7 cellular contexts compared by ENCODE assay signal in genomic region chr16:66979011-66979717, GRCh38. TPM values are rescaled to one million over a fixed set of nuclear protein-coding genes. Genes with fewer than 3 reads are reported as not detected.
DNase-seq lines count a peak whose midpoint lies in the region; ATAC-seq and TF ChIP-seq lines count a peak whose summit lies in the region.
"Had no signal": no experiment of that assay in that cellular context is flagged by ENCODE, and none has a peak within 500 bp of the region (broad histone marks: within the 10 kb centered on the region; RNA-seq: fewer than 3 reads in every experiment).

No MANE protein-coding gene starts in this region.

- DNase-seq in Right ventricle myocardium inferior (ENCODE audit: missing footprints) (no peak), cardiac septum (ENCODE audit: low spot score) (no peak), left cardiac atrium (peak; percentile 73), SW 1271 (lab: John Stamatoyannopoulos, UW) (no peak), HuH-7.5 (ENCODE audit: low spot score) (no peak), HEK293T (ENCODE audit: extremely low spot score) (no peak)

- ATAC-seq in Right ventricle myocardium inferior (peak; percentile 35), left cardiac atrium (peak; percentile 29 to 62)

- POLR2A ChIA-PET in HEK293T (lab: Yijun Ruan, JAX): no interaction called here

- CTCF ChIA-PET in HEK293T (lab: Yijun Ruan, JAX): interaction anchor here (1.7 kb wide), 1 partner anchor 39 kb away, joined by 7 read pairs; no protein-coding TSS in a partner anchor

- intact Hi-C loops in Right ventricle myocardium inferior (cut with DNase I): loop anchor here (5.0 to 10.0 kb wide), 2 partner anchors 123 to 306 kb away; no protein-coding TSS in a partner anchor
- intact Hi-C loops in cardiac septum (cut with DNase I): loop anchor here (2.0 to 5.0 kb wide), 2 partner anchors 176 to 268 kb away; partner anchors contain the start of genes FHOD1 and SLC9A5
- intact Hi-C loops in left cardiac atrium (cut with DNase I): loop anchor here in 1 of 2 donors (5.0 to 10.0 kb wide), 2 partner anchors 178 to 206 kb away; partner anchors contain the start of genes FBXL8, MATCAP1 and TRADD

TF ChIP-seq in HEK293T, 16 proteins besides CTCF, POLR2A, EP300 and RAD21:
- TF ChIP-seq LEF1 (IDR thresholded peaks at IDR 0.05; ENCODE audit: borderline replicate concordance) (no peak), SUZ12 (IDR thresholded peaks at IDR 0.05) (no peak), TARDBP (IDR thresholded peaks at IDR 0.05) (no peak), BHLHE40 (IDR thresholded peaks at IDR 0.05; ENCODE audit: borderline replicate concordance) (no peak), ELF4 (IDR thresholded peaks at IDR 0.05) (no peak), FOXK2 (IDR thresholded peaks at IDR 0.05) (no peak), ARNT (IDR thresholded peaks at IDR 0.05) (no peak), CTBP1 (IDR thresholded peaks at IDR 0.05; ENCODE audit: borderline replicate concordance) (no peak), HDGF (IDR thresholded peaks at IDR 0.05; ENCODE audit: borderline replicate concordance) (no peak), NFRKB (IDR thresholded peaks at IDR 0.05) (no peak)

RNA-seq across cellular contexts. Expression of gene CES4A, which starts 9.2 kb away (rescaled TPM):
- total RNA-seq in Right ventricle myocardium inferior: 4.6 TPM
- 11.9 TPM for total RNA-seq in cardiac septum
- 1 to 10 TPM; 5.2 to 8.5 TPM for total RNA-seq in left cardiac atrium

RNA-seq across cellular contexts. Expression of gene CES3, which starts 18.1 kb away (rescaled TPM):
- total RNA-seq in Right ventricle myocardium inferior: 0.78 TPM
- 0.62 TPM for total RNA-seq in cardiac septum
- 1 to 10 TPM in 1 of 2 donors, under 1 TPM in 1; 0.63 to 1.4 TPM for total RNA-seq in left cardiac atrium
- total RNA-seq: smooth muscle cell had no signal

RNA-seq across cellular contexts. Expression of gene CES2, which starts 43.8 kb away (rescaled TPM):
- total RNA-seq in Right ventricle myocardium inferior (126 TPM), cardiac septum (64.0 TPM), left cardiac atrium (10 to 100 TPM; 27.6 to 48.0 TPM)

RNA-seq across cellular contexts. Expression of gene CIAO2B, which starts 45.0 kb away (rescaled TPM):
- total RNA-seq in Right ventricle myocardium inferior (127 TPM), cardiac septum (118 TPM), left cardiac atrium (100 to 1,000 TPM in 1 of 2 donors, 10 to 100 TPM in 1; 92.7 to 120 TPM)

RNA-seq across cellular contexts. Expression of gene CBFB, which starts 49.8 kb away (rescaled TPM):
- total RNA-seq in Right ventricle myocardium inferior (22.0 TPM), cardiac septum (33.7 TPM), left cardiac atrium (10 to 100 TPM; 29.2 to 34.6 TPM)
